ENCODE assay signal across 23 cellular contexts in genomic region chr22:49323751-49324415, GRCh38.
A peak's percentile ranks its signal among the peaks of the same experiment; 100 is the strongest.
DNase-seq lines count a peak whose midpoint lies in the region; ATAC-seq and TF ChIP-seq lines count a peak whose summit lies in the region.
"Had no signal": no experiment of that assay in that cellular context is flagged by ENCODE, and none has a peak within 500 bp of the region (broad histone marks: within the 10 kb centered on the region; RNA-seq: fewer than 3 reads in every experiment).

No MANE protein-coding gene starts in this region.

- CTCF ChIA-PET in GM10248 (lab: Yijun Ruan, JAX), result interaction anchor here (1.0 kb wide), 1 partner anchor 19 kb away, joined by 3 read pairs; no protein-coding TSS in a partner anchor

- POLR2A ChIA-PET in GM10248 (lab: Yijun Ruan, JAX), result no interaction called here

- intact Hi-C loops in sciatic nerve (cut with DNase I), result no loop called here

- no peak for TF ChIP-seq CTCF in GM10248 (IDR thresholded peaks at IDR 0.05; ENCODE audit: control extremely low read depth, extremely low read depth, low read depth, missing control alignments)

- peaks cover 29% of the 10 kb centered on the region for H3K4me1 ChIP-seq in BLaER1
- H3K4me1 ChIP-seq: SJSA1, uterus had no signal

- no peaks in the 10 kb centered on the region for H3K36me3 ChIP-seq in BLaER1
- H3K36me3 ChIP-seq: cardiac muscle cell, SJSA1, uterus had no signal

- DNase-seq in GM10248 (ENCODE audit: extremely low spot score) (peak; percentile 10), iPS-NIHi7 (ENCODE audit: extremely low spot score) (peak; percentile 3), sciatic nerve (ENCODE audit: low spot score) (peak; percentile 35), NCI-H2081 (lab: John Stamatoyannopoulos, UW) (no peak), amniotic stem cell (lab: John Stamatoyannopoulos, UW) (no peak)
- DNase-seq: activated naive CD4-positive, alpha-beta T cell treated with anti-CD3 and anti-CD28 coated beads, Interleukin-2, amount 50 U/mL, for 16 hours; activated T-cell treated with anti-CD3 and anti-CD28 coated beads, Interleukin-2, amount 50 U/mL, for 72 hours; anterior cingulate cortex; dermis blood vessel endothelial cell; Kasumi-1; kidney glomerular epithelial cell; NCI-H1694 treated with DMSO at 0.1 percent for 48 hours; NCI-H2171 treated with DMSO at 0.1 percent for 48 hours; NCI-H526; T-helper 1 cell; uterus had no signal

- no peak overlapping the region for H3K4me3 ChIP-seq in BLaER1
- H3K4me3 ChIP-seq: cardiac muscle cell, SJSA1, smooth muscle cell, uterus had no signal

- H3K27me3 ChIP-seq in BLaER1, result peaks cover 14% of the 10 kb centered on the region
- H3K27me3 ChIP-seq: cardiac muscle cell, SJSA1, uterus had no signal

- peak overlapping the region; percentile 80 for H3K4me2 ChIP-seq in BLaER1
- H3K4me2 ChIP-seq: smooth muscle cell had no signal

- peak overlapping the region; percentile 15; the same call in 1 of the 2 replicates for H3K27ac ChIP-seq in BLaER1
- H3K27ac ChIP-seq: cardiac muscle cell, SJSA1, uterus had no signal

- no peaks in the 10 kb centered on the region; the same call in 1 of the 2 replicates for H4K20me1 ChIP-seq in BLaER1

- H3K9ac ChIP-seq in BLaER1, result no peak overlapping the region; the same call in 1 of the 2 replicates

- no peak for ATAC-seq in sciatic nerve
- ATAC-seq in HG03432 (IDR thresholded peaks at IDR 0.05; ENCODE audit: unreplicated experiment), result no peak
- ATAC-seq: activated CD4-positive, CD25-positive, alpha-beta regulatory T cell treated with anti-CD3 and anti-CD28 coated beads, Interleukin-2, amount 50 U/mL, for 24 hours; CD8-positive, alpha-beta T cell had no signal

- peaks cover 19% of the 10 kb centered on the region for H3K9me3 ChIP-seq in BLaER1

Comparison
In these comparisons a context has a peak if more than half of its experiments do, and no peak if none do; other contexts are left out.
1. DNase-seq: peak in GM10248 (single experiment), iPS-NIHi7 (single experiment) and sciatic nerve (single experiment); none in NCI-H2081 (0 of 2) and amniotic stem cell (single experiment).